ENCODE assay signal across 21 cellular contexts in genomic region chr9:69975681-69976080, GRCh38.
DNase-seq lines count a peak whose midpoint lies in the region; ATAC-seq, FAIRE-seq and TF ChIP-seq lines count a peak whose summit lies in the region.
"Had no signal": no experiment of that assay in that cellular context is flagged by ENCODE, and none has a peak within 500 bp of the region (broad histone marks: within the 10 kb centered on the region; RNA-seq: fewer than 3 reads in every experiment).

No MANE protein-coding gene starts in this region.

- no peak overlapping the region for H3K9ac ChIP-seq in PC-3 (ENCODE audit: low read length)
- H3K9ac ChIP-seq: BLaER1 had no signal

- CTCF ChIA-PET in PC-3 (lab: Charles Lee), result no interaction called here

- H3K4me1 ChIP-seq in PC-3 (ENCODE audit: insufficient read depth, low read length), result peaks cover 7% of the 10 kb centered on the region; the same call in 1 of the 2 replicates
- no peaks in the 10 kb centered on the region for H3K4me1 ChIP-seq in hepatocyte (ENCODE audit: insufficient read depth)
- H3K4me1 ChIP-seq in lower lobe of right lung, result no peaks in the 10 kb centered on the region
- H3K4me1 ChIP-seq: BLaER1 had no signal

- H3K4me1 Mint-ChIP-seq in T-helper 17 cell, result no peaks in the 10 kb centered on the region
- H3K4me1 Mint-ChIP-seq: immature natural killer cell had no signal

- no peaks in the 10 kb centered on the region for H3F3A ChIP-seq in PC-3 (ENCODE audit: low read length, unreplicated experiment)

- ATAC-seq in PC-3 (no peak), lower lobe of right lung (no peak), T-helper 17 cell (no peak)
- ATAC-seq: mucosa of descending colon had no signal

- intact Hi-C loops in PC-3 (cut with micrococcal nuclease) (no loop called here), lower lobe of right lung (cut with DNase I) (no loop called here)

- peaks cover 43% of the 10 kb centered on the region for H3K27me3 Mint-ChIP-seq in T-helper 17 cell

- H2AFZ ChIP-seq in PC-3 (ENCODE audit: low read length), result peak overlapping the region; percentile 21
- H2AFZ ChIP-seq in hepatocyte, result no peak overlapping the region

- H3K9me2 ChIP-seq in PC-3 (replicated peaks; ENCODE audit: low read length), result no peaks in the 10 kb centered on the region
- no peaks in the 10 kb centered on the region for H3K9me2 ChIP-seq in hepatocyte (replicated peaks; ENCODE audit: insufficient read depth)

- POLR2A ChIA-PET in PC-3 (lab: Charles Lee; ENCODE audit: unreplicated experiment), result no interaction called here

- WGBS in hepatocyte (ENCODE audit: low lambda C conversion rate, missing lambda C conversion rate), result 87% methylated on average over 4 of the region's 4 CpGs

- H3K27ac ChIP-seq in PC-3 (ENCODE audit: low read length) (no peak overlapping the region), hepatocyte (no peak overlapping the region), lower lobe of right lung (no peak overlapping the region)
- H3K27ac ChIP-seq: BLaER1, foreskin keratinocyte had no signal

- BruUV-seq in PC-3 (replicated peaks; lab: Mats Ljungman, UMichigan), result no TSS peak

- H3K36me3 ChIP-seq in PC-3 (ENCODE audit: low read depth, low read length), result no peaks in the 10 kb centered on the region
- no peaks in the 10 kb centered on the region for H3K36me3 ChIP-seq in hepatocyte (replicated peaks; ENCODE audit: insufficient read depth, low read depth)
- no peaks in the 10 kb centered on the region for H3K36me3 ChIP-seq in lower lobe of right lung
- H3K36me3 ChIP-seq: BLaER1 had no signal

- H3K36me3 Mint-ChIP-seq in T-helper 17 cell (ENCODE audit: low read depth), result no peaks in the 10 kb centered on the region
- H3K36me3 Mint-ChIP-seq: immature natural killer cell had no signal

- peak; percentile 75 for DNase-seq in EH (ENCODE audit: low read depth)
- DNase-seq in PC-3, result no peak
- peak; percentile 89 for DNase-seq in choroid plexus epithelial cell (ENCODE audit: low read depth)
- peak; percentile 68 for DNase-seq in non-pigmented ciliary epithelial cell (ENCODE audit: low read depth)
- no peak for DNase-seq in hepatocyte (ENCODE audit: low spot score)
- DNase-seq in lower lobe of right lung, result no peak
- no peak for DNase-seq in T-helper 17 cell
- DNase-seq in frontal cortex (ENCODE audit: low spot score in 2 of 2), result no peak
- DNase-seq: aorta, DMS79 treated with DMSO at 0.1 percent for 48 hours, immature natural killer cell, MM.1S, mucosa of descending colon, NCI-H2081 treated with DMSO at 0.1 percent for 48 hours, NCI-H774, SIG-M5, substantia nigra had no signal

- H3K4me2 ChIP-seq in PC-3 (ENCODE audit: low read length) (peak overlapping the region; percentile 10; the same call in 1 of the 2 replicates), hepatocyte (no peak overlapping the region)
- H3K4me2 ChIP-seq: BLaER1 had no signal

- H3K4me3 ChIP-seq in PC-3 (ENCODE audit: low read length) (no peak overlapping the region), choroid plexus epithelial cell (ENCODE audit: low read depth, low read length) (no peak overlapping the region), hepatocyte (no peak overlapping the region), lower lobe of right lung (no peak overlapping the region)
- H3K4me3 ChIP-seq: BLaER1, mucosa of descending colon had no signal

- H4K20me1 ChIP-seq in PC-3 (ENCODE audit: low read length) (no peaks in the 10 kb centered on the region), hepatocyte (ENCODE audit: insufficient read depth, poor library complexity, severe bottlenecking) (no peaks in the 10 kb centered on the region)
- H4K20me1 ChIP-seq: BLaER1 had no signal

- H3K27ac Mint-ChIP-seq in T-helper 17 cell, result no peak overlapping the region
- H3K27ac Mint-ChIP-seq: activated T-helper 2 cell treated with anti-CD3 and anti-CD28 coated beads, Interferon-gamma antibody, Interleukin-2, Interleukin-4, amounts not matched to agents 10 μg/mL and 5 μg/mL and 100 μg/mL, durations not matched to agents 14 hours and 24 hours and 36 hours; immature natural killer cell had no signal

- no peak for TF ChIP-seq CTCF in PC-3 (conservative IDR thresholded peaks at IDR 0.05; ENCODE audit: low read depth, low read length)
- peak; percentile 44 for TF ChIP-seq CTCF in choroid plexus epithelial cell (conservative IDR thresholded peaks at IDR 0.05; ENCODE audit: low read depth, low read length)
- no peak for TF ChIP-seq CTCF in hepatocyte (IDR thresholded peaks at IDR 0.05; ENCODE audit: poor library complexity)
- no peak for TF ChIP-seq CTCF in lower lobe of right lung (IDR thresholded peaks at IDR 0.05)

- no peak overlapping the region for H3K4me3 Mint-ChIP-seq in T-helper 17 cell
- H3K4me3 Mint-ChIP-seq: immature natural killer cell had no signal

- H3K9me3 ChIP-seq in PC-3 (ENCODE audit: low read length), result no peaks in the 10 kb centered on the region
- no peaks in the 10 kb centered on the region for H3K9me3 ChIP-seq in hepatocyte (ENCODE audit: low read depth)
- H3K9me3 ChIP-seq in lower lobe of right lung, result no peaks in the 10 kb centered on the region
- no peaks in the 10 kb centered on the region for H3K9me3 ChIP-seq in T-helper 17 cell (ENCODE audit: control insufficient read depth, low read length, poor library complexity, severe bottlenecking)
- H3K9me3 ChIP-seq: BLaER1, mucosa of descending colon had no signal

- H3K27me3 ChIP-seq in PC-3 (ENCODE audit: low read length) (no peaks in the 10 kb centered on the region), hepatocyte (no peaks in the 10 kb centered on the region), lower lobe of right lung (ENCODE audit: low read depth) (no peaks in the 10 kb centered on the region)
- H3K27me3 ChIP-seq: BLaER1, foreskin keratinocyte had no signal

- H3K79me2 ChIP-seq in PC-3 (ENCODE audit: low read length) (no peaks in the 10 kb centered on the region), hepatocyte (no peaks in the 10 kb centered on the region)

- FAIRE-seq in frontal cortex (lab: Jason Lieb, UNC), result no peak
- FAIRE-seq: GM12891 had no signal

Comparison
In these comparisons a context has a peak if more than half of its experiments do, and no peak if none do; other contexts are left out.
1. DNase-seq: peak in EH (single experiment), choroid plexus epithelial cell (single experiment) and non-pigmented ciliary epithelial cell (single experiment); none in PC-3 (single experiment), hepatocyte (single experiment), lower lobe of right lung (single experiment), T-helper 17 cell (0 of 3) and frontal cortex (0 of 2).